Comparison of ENCODE assay signal across 21 cellular contexts in genomic region chr16:21619765-21620462, GRCh38. TPM values are rescaled to one million over a fixed set of nuclear protein-coding genes. Genes with fewer than 3 reads are reported as not detected.
DNase-seq lines count a peak whose midpoint lies in the region; ATAC-seq and TF ChIP-seq lines count a peak whose summit lies in the region.
"Had no signal": no experiment of that assay in that cellular context is flagged by ENCODE, and none has a peak within 500 bp of the region (broad histone marks: within the 10 kb centered on the region; RNA-seq: fewer than 3 reads in every experiment).

No MANE protein-coding gene starts in this region.

- no peak overlapping the region for H3K9ac ChIP-seq in parathyroid adenoma

- H3K4me3 Mint-ChIP-seq in activated CD8-positive, alpha-beta memory T cell treated with anti-CD3 and anti-CD28 coated beads, Interleukin-2, amount 10 ng/mL, durations not matched to agents 7 days and 5 days, result no peak overlapping the region
- H3K4me3 Mint-ChIP-seq: natural killer cell had no signal

- H3K79me2 ChIP-seq in parathyroid adenoma, result peaks cover 28% of the 10 kb centered on the region

- H3K36me3 Mint-ChIP-seq in activated CD8-positive, alpha-beta memory T cell treated with anti-CD3 and anti-CD28 coated beads, Interleukin-2, amount 10 ng/mL, durations not matched to agents 7 days and 5 days, result peaks cover 48% of the 10 kb centered on the region
- H3K36me3 Mint-ChIP-seq: natural killer cell had no signal

- H3K27ac ChIP-seq in parathyroid adenoma, result peak overlapping the region; percentile 33
- H3K27ac ChIP-seq: ascending aorta had no signal

- TF ChIP-seq CTCF in parathyroid adenoma (IDR thresholded peaks at IDR 0.05), result no peak

- no peaks in the 10 kb centered on the region for H3K27me3 ChIP-seq in parathyroid adenoma (ENCODE audit: control insufficient read depth, insufficient read depth, low read length)
- H3K27me3 ChIP-seq: ascending aorta, uterus had no signal

- CTCF ChIA-PET in activated CD8-positive, alpha-beta memory T cell treated with anti-CD3 and anti-CD28 coated beads, Interleukin-2, amount 10 ng/mL, durations not matched to agents 7 days and 5 days (lab: Charles Lee), result interaction anchor here (1.2 to 1.4 kb wide), 3 partner anchors 21 to 89 kb away, joined by 3 to 4 read pairs (median 3); partner anchors contain the start of gene METTL9

- H3K36me3 ChIP-seq in parathyroid adenoma (ENCODE audit: control insufficient read depth, insufficient read depth, low read length), result no peaks in the 10 kb centered on the region
- H3K36me3 ChIP-seq: uterus had no signal

- H3K9me3 ChIP-seq in parathyroid adenoma (ENCODE audit: control insufficient read depth, low read length), result no peaks in the 10 kb centered on the region
- H3K9me3 ChIP-seq: ascending aorta, uterus had no signal

- no peak for TF ChIP-seq POLR2A in erythroblast (IDR thresholded peaks at IDR 0.05; ENCODE audit: low read length)

- no peak overlapping the region for H3K4me3 ChIP-seq in parathyroid adenoma (ENCODE audit: low read depth, low read length)
- H3K4me3 ChIP-seq: ascending aorta, lung, uterus had no signal

- H3K4me2 ChIP-seq in parathyroid adenoma (ENCODE audit: low read length), result peak overlapping the region; percentile 42

- no peaks in the 10 kb centered on the region for H3K27me3 Mint-ChIP-seq in activated CD8-positive, alpha-beta memory T cell treated with anti-CD3 and anti-CD28 coated beads, Interleukin-2, amount 10 ng/mL, durations not matched to agents 7 days and 5 days

- no peak overlapping the region for H2AFZ ChIP-seq in parathyroid adenoma

- no peak for DNase-seq in activated CD8-positive, alpha-beta memory T cell treated with anti-CD3 and anti-CD28 coated beads, Interleukin-2, amount 10 ng/mL, durations not matched to agents 7 days and 5 days
- DNase-seq in activated CD8-positive, alpha-beta memory T cell treated with anti-CD3 and anti-CD28 coated beads, Interleukin-2, amount 50 U/mL, for 4 hours, result no peak
- DNase-seq in SW480 (ENCODE audit: low spot score) (peak; percentile 41), erythroblast (lab: John Stamatoyannopoulos, UW) (peak; percentile 10 to 45)
- no peak for DNase-seq in stimulated activated CD4-positive, alpha-beta T cell treated with anti-CD3 and anti-CD28 coated beads, Interleukin-2, amount 100 ng/mL, for 48 hours
- DNase-seq: activated CD4-positive, alpha-beta T cell treated with anti-CD3 and anti-CD28 coated beads, Interleukin-2, amount 50 U/mL, for 1 hour; activated naive CD4-positive, alpha-beta T cell treated with Interleukin-2 at 50 U/mL for 16 hours; natural killer cell; NCI-H1417; stimulated activated CD4-positive, alpha-beta T cell treated with anti-CD3 and anti-CD28 coated beads, Interleukin-4, amount 100 ng/mL, for 4 hours; uterus had no signal

- H3K27ac Mint-ChIP-seq in activated CD8-positive, alpha-beta memory T cell treated with anti-CD3 and anti-CD28 coated beads, Interleukin-2, amount 10 ng/mL, durations not matched to agents 7 days and 5 days, result peak overlapping the region; percentile 2
- H3K27ac Mint-ChIP-seq: natural killer cell had no signal

- H3K9me3 Mint-ChIP-seq in activated CD8-positive, alpha-beta memory T cell treated with anti-CD3 and anti-CD28 coated beads, Interleukin-2, amount 10 ng/mL, durations not matched to agents 7 days and 5 days (ENCODE audit: low read depth), result no peaks in the 10 kb centered on the region
- H3K9me3 Mint-ChIP-seq: natural killer cell had no signal

- H3K4me1 ChIP-seq in parathyroid adenoma, result peaks cover 14% of the 10 kb centered on the region
- H3K4me1 ChIP-seq: ascending aorta, uterus had no signal

- no peak for ATAC-seq in activated CD8-positive, alpha-beta memory T cell treated with anti-CD3 and anti-CD28 coated beads, Interleukin-2, amount 10 ng/mL, durations not matched to agents 7 days and 5 days
- ATAC-seq in HG02623 (IDR thresholded peaks at IDR 0.05; ENCODE audit: unreplicated experiment) (no peak), HG02885 (IDR thresholded peaks at IDR 0.05; ENCODE audit: poor library complexity, unreplicated experiment) (no peak)
- ATAC-seq: natural killer cell had no signal

- peaks cover 74% of the 10 kb centered on the region for H3K4me1 Mint-ChIP-seq in activated CD8-positive, alpha-beta memory T cell treated with anti-CD3 and anti-CD28 coated beads, Interleukin-2, amount 10 ng/mL, durations not matched to agents 7 days and 5 days

RNA-seq across cellular contexts. Expression of gene METTL9, which starts 20.5 kb away (rescaled TPM):
- total RNA-seq in activated CD8-positive, alpha-beta memory T cell treated with anti-CD3 and anti-CD28 coated beads, Interleukin-2, amount 10 ng/mL, durations not matched to agents 7 days and 5 days, result 10 to 100 TPM; 86.6 to 93.4 TPM

RNA-seq across cellular contexts. Expression of gene IGSF6, which starts 32.5 kb away (rescaled TPM):
- total RNA-seq in activated CD8-positive, alpha-beta memory T cell treated with anti-CD3 and anti-CD28 coated beads, Interleukin-2, amount 10 ng/mL, durations not matched to agents 7 days and 5 days, result under 1 TPM in 1 of 2 experiments, not detected in 1; 0.09 TPM
- total RNA-seq: G401, H1, LHCN-M2, pulmonary artery endothelial cell, RPMI7951 had no signal

RNA-seq across cellular contexts. Expression of gene OTOA, which starts 43.9 kb away (rescaled TPM):
- under 1 TPM; 0.09 to 0.38 TPM for total RNA-seq in activated CD8-positive, alpha-beta memory T cell treated with anti-CD3 and anti-CD28 coated beads, Interleukin-2, amount 10 ng/mL, durations not matched to agents 7 days and 5 days
- total RNA-seq: ascending aorta, pulmonary artery endothelial cell, RPMI7951 had no signal

Comparison
In these comparisons a context has a peak if more than half of its experiments do, and no peak if none do; other contexts are left out.
1. DNase-seq: peak in SW480 (single experiment) and erythroblast (2 of 2); none in activated CD8-positive, alpha-beta memory T cell treated with anti-CD3 and anti-CD28 coated beads, Interleukin-2, amount 10 ng/mL, durations not matched to agents 7 days and 5 days (single experiment), activated CD8-positive, alpha-beta memory T cell treated with anti-CD3 and anti-CD28 coated beads, Interleukin-2, amount 50 U/mL, for 4 hours (single experiment) and stimulated activated CD4-positive, alpha-beta T cell treated with anti-CD3 and anti-CD28 coated beads, Interleukin-2, amount 100 ng/mL, for 48 hours (0 of 2).